ENCODE assay signal across 32 cellular contexts in the genomic region with DNA sequence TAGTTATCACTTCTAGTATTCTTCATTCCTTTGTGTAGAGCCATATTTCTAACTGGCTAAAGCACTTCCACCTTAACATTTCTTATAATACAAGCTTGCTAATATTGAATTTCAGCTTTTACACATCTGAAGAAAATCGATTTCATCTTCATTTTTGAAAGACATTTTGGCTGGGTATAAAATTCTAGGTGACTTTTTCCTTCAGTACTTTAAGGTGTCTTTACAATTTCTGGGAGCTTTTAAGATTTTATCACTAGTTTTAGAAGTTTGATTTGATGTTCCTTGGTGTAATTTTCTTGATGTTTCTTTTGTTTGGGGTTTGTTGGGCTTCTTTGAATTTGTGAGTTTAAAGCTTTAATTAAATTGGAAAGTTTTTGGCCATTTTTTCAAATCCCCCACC.
"Had no signal": no experiment of that assay in that cellular context is flagged by ENCODE, and none has a peak within 500 bp of the region (broad histone marks: within the 10 kb centered on the region; RNA-seq: fewer than 3 reads in every experiment).

No MANE protein-coding gene starts in this region.

- H3K27ac ChIP-seq: adrenal gland, cardiac muscle cell, VCaP had no signal

- H3K36me3 ChIP-seq: adrenal gland had no signal

- H3K4me3 ChIP-seq: adrenal gland, cardiac muscle cell had no signal

- ATAC-seq: activated CD8-positive, alpha-beta T cell treated with anti-CD3 and anti-CD28 coated beads for 36 hours; activated naive CD4-positive, alpha-beta T cell treated with anti-CD3 and anti-CD28 coated beads, Interleukin-2, amount 50 U/mL, for 72 hours; activated T-cell treated with anti-CD3 and anti-CD28 coated beads, Interleukin-2, amount 50 U/mL, for 4 hours; activated T-cell treated with anti-CD3 and anti-CD28 coated beads, Interleukin-2, amount 50 U/mL, for 72 hours; activated T-helper 17 cell treated with anti-CD3 and anti-CD28 coated beads, Interleukin-2, amount 50 U/mL, for 72 hours had no signal

- FAIRE-seq: bronchial epithelial cell, TTC549 had no signal

- H3K4me1 ChIP-seq: adrenal gland had no signal

- H3K27me3 ChIP-seq: adrenal gland, cardiac muscle cell had no signal

- DNase-seq: activated B cell treated with CpG ODN at 0.5 μM for 24 hours; activated CD4-positive, alpha-beta memory T cell treated with anti-CD3 and anti-CD28 coated beads for 36 hours; activated CD4-positive, alpha-beta T cell treated with anti-CD3 and anti-CD28 coated beads for 4 hours; activated CD4-positive, alpha-beta T cell treated with anti-CD3 and anti-CD28 coated beads, Interleukin-2, amount 10 ng/mL, durations not matched to agents 24 days and 14 days; activated CD4-positive, alpha-beta T cell treated with anti-CD3 and anti-CD28 coated beads, Interleukin-2, amount 50 U/mL, for 1 hour; activated CD4-positive, alpha-beta T cell treated with anti-CD3 and anti-CD28 coated beads, Interleukin-2, amount 50 U/mL, for 4 hours; activated CD4-positive, CD25-positive, alpha-beta regulatory T cell treated with anti-CD3 and anti-CD28 coated beads, Interleukin-2, amount 50 U/mL, for 72 hours; activated CD8-positive, alpha-beta memory T cell treated with anti-CD3 and anti-CD28 coated beads, Interleukin-2, amount 50 U/mL, for 4 hours; activated CD8-positive, alpha-beta T cell treated with anti-CD3 and anti-CD28 coated beads for 36 hours; activated effector memory CD4-positive, alpha-beta T cell treated with anti-CD3 and anti-CD28 coated beads, Interleukin-2, amount 50 U/mL, for 16 hours; activated gamma-delta T cell treated with Interleukin-2 at 50 U/mL for 16 hours; activated naive CD4-positive, alpha-beta T cell; activated naive CD4-positive, alpha-beta T cell treated with anti-CD3 and anti-CD28 coated beads for 36 hours; activated naive CD4-positive, alpha-beta T cell treated with anti-CD3 and anti-CD28 coated beads, Interleukin-2, amount 50 U/mL, for 16 hours; activated naive CD8-positive, alpha-beta T cell treated with anti-CD3 and anti-CD28 coated beads for 36 hours; activated T-cell treated with anti-CD3 and anti-CD28 coated beads for 4 hours; activated T-cell treated with anti-CD3 and anti-CD28 coated beads, Interleukin-2, amount 50 U/mL, for 1 hour; activated T-cell treated with anti-CD3 and anti-CD28 coated beads, Interleukin-2, amount 50 U/mL, for 4 hours; activated T-cell treated with anti-CD3 and anti-CD28 coated beads, Interleukin-2, amount 50 U/mL, for 72 hours; adrenal gland; amniotic stem cell; aorta; central memory CD4-positive, alpha-beta T cell; T-helper 1 cell; T-helper 2 cell; T-helper 9 cell had no signal
